In the genomic region with DNA sequence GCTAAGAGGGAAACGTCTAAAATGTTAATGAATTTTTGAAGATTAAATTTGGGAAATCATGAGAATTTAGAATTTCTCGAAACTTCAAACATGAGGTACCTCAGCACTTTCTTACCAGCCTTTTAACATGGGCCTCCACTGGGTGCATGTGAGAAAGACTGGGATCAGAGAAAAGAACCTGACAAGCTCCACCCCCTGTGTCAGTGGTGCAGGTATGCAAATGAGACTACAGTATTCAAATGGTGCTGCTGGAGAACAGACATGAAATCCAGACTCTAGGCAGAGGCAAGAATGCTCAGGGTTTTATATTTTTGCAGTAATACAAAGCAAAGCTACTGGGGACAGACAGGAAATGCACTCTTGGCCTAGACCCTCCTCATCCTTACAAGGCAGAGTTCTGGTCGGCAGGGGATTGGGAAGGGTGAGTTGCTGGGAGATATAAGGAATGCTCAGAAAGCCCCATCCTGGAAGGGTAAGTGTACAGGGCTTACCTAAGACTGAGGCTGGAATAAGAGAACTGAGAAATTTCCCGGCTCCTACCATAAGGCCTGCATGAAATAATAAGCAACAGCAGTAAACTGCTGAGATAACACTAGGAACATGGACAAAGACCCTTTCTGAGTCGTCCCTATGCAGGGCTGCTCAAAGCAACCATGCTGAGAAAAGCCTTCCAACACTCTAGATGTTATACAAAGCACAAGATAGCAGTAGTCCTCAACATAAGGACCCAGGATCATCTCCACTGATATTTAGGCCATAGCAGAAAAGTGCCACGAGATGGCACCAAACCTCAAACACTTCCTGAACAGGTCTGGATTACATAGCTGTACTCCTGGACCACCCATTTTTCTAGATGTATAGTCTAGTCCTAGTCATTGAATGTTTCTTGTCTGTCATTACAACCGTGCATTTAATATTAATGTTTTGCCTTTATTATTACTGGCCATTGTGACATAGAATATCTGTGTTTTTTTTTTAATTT, we compare ENCODE assay signal across 8 cellular contexts.
DNase-seq lines count a peak whose midpoint lies in the region; ATAC-seq and TF ChIP-seq lines count a peak whose summit lies in the region.

No MANE protein-coding gene starts in this region.

- no peaks in the 10 kb centered on the region for H3K9me3 ChIP-seq in thoracic aorta

- no peaks in the 10 kb centered on the region for H3K36me3 ChIP-seq in thoracic aorta

- H3K27me3 ChIP-seq in thoracic aorta (replicated peaks; ENCODE audit: insufficient read depth), result no peaks in the 10 kb centered on the region

- TF ChIP-seq CTCF in thoracic aorta (IDR thresholded peaks at IDR 0.05), result peak; percentile 52

- H3K4me1 ChIP-seq in thoracic aorta (ENCODE audit: control insufficient read depth in 1 of 2, low read depth in 2 of 2), result no peaks in the 10 kb centered on the region

- ATAC-seq in GM21526 (IDR thresholded peaks at IDR 0.05; ENCODE audit: low FRiP score, unreplicated experiment) (peak; percentile 97), HG03571 (IDR thresholded peaks at IDR 0.05; ENCODE audit: unreplicated experiment) (peak; percentile 96), thoracic aorta (ENCODE audit: insufficient number of reproducible peaks, low FRiP score, low read depth) (no peak)

- H3K4me3 ChIP-seq in thoracic aorta, result no peak overlapping the region

- no peak overlapping the region for H3K27ac ChIP-seq in thoracic aorta

- DNase-seq in SIG-M5 treated with dmso at 0.1 percent for 504 hours (lab: John Stamatoyannopoulos, UW; ENCODE audit: unreplicated experiment) (peak; percentile 68), SIG-M5 (lab: John Stamatoyannopoulos, UW) (no peak), NCI-H748 (lab: John Stamatoyannopoulos, UW; ENCODE audit: unreplicated experiment) (peak; percentile 74), brain pericyte (ENCODE audit: low read depth, low spot score) (peak; percentile 10), islet precursor cell (peak; percentile 82), thoracic aorta (ENCODE audit: low spot score) (no peak)

Comparison
In these comparisons a context has a peak if more than half of its experiments do, and no peak if none do; other contexts are left out.
1. DNase-seq: peak in SIG-M5 treated with dmso at 0.1 percent for 504 hours (single experiment), NCI-H748 (single experiment), brain pericyte (single experiment) and islet precursor cell (single experiment); none in SIG-M5 (single experiment) and thoracic aorta (single experiment).